In genomic region chr3:45043715-45044299, GRCh38 we compare ENCODE assay signal across 10 cellular contexts. TPM values are rescaled to one million over a fixed set of nuclear protein-coding genes. Genes with fewer than 3 reads are reported as not detected.
DNase-seq lines count a peak whose midpoint lies in the region; ATAC-seq, FAIRE-seq and TF ChIP-seq lines count a peak whose summit lies in the region.
"Had no signal": no experiment of that assay in that cellular context is flagged by ENCODE, and none has a peak within 500 bp of the region (broad histone marks: within the 10 kb centered on the region; RNA-seq: fewer than 3 reads in every experiment).

No MANE protein-coding gene starts in this region.

- DNase-seq in ELR (ENCODE audit: low read depth) = peak; percentile 88
- peak; percentile 46 for DNase-seq in RCC 7860 (ENCODE audit: low spot score)
- no peak for DNase-seq in endothelial cell of umbilical vein (ENCODE audit: low read depth, low spot score)
- peak; percentile 42 for DNase-seq in pons (ENCODE audit: low spot score)
- no peak for DNase-seq in NCI-H146 treated with DMSO at 0.1 percent for 48 hours (lab: John Stamatoyannopoulos, UW; ENCODE audit: unreplicated experiment)
- no peak for DNase-seq in thyroid gland
- DNase-seq: pancreas had no signal

- no peak for ATAC-seq in GM18498 (IDR thresholded peaks at IDR 0.05; ENCODE audit: unreplicated experiment)
- no peak for ATAC-seq in HG03196 (IDR thresholded peaks at IDR 0.05; ENCODE audit: unreplicated experiment)
- ATAC-seq: activated naive CD4-positive, alpha-beta T cell treated with anti-CD3 and anti-CD28 coated beads, Interleukin-2, amount 50 U/mL, for 72 hours had no signal

- H3K9me3 ChIP-seq in endothelial cell of umbilical vein (replicated peaks; ENCODE audit: control insufficient read depth, insufficient read depth, low read length) (no peaks in the 10 kb centered on the region), thyroid gland (no peaks in the 10 kb centered on the region)
- H3K9me3 ChIP-seq: pancreas had no signal

- no peaks in the 10 kb centered on the region for H4K20me1 ChIP-seq in endothelial cell of umbilical vein (replicated peaks; ENCODE audit: control insufficient read depth, extremely low read depth, insufficient read depth, low read length)

- H3K4me1 ChIP-seq in endothelial cell of umbilical vein (ENCODE audit: control insufficient read depth, extremely low read depth, insufficient read depth, low read length) (no peaks in the 10 kb centered on the region), thyroid gland (peaks cover 0 to 4% of the 10 kb centered on the region in 2 donors)

- intact Hi-C loops in endothelial cell of umbilical vein (cut with micrococcal nuclease) = loop anchor here (5.0 kb wide), 1 partner anchor 298 kb away; no protein-coding TSS in a partner anchor
- intact Hi-C loops in thyroid gland (cut with DNase I) = no loop called here

- TF ChIP-seq CTCF in endothelial cell of umbilical vein (IDR thresholded peaks at IDR 0.05; ENCODE audit: extremely low read depth in 1 of 2, insufficient read depth in 1 of 2, low read depth in 1 of 2, low read length in 2 of 2) (no peak), thyroid gland (IDR thresholded peaks at IDR 0.05) (no peak)

- CTCF ChIA-PET in endothelial cell of umbilical vein (lab: Charles Lee) = interaction anchor here (0.7 to 11.6 kb wide), 6 partner anchors 11 to 515 kb away, joined by 3 to 467 read pairs (median 23); no protein-coding TSS in a partner anchor

- POLR2A ChIA-PET in endothelial cell of umbilical vein (lab: Charles Lee) = no interaction called here

- H3K79me2 ChIP-seq in endothelial cell of umbilical vein (ENCODE audit: control insufficient read depth, insufficient read depth, low read length) = no peaks in the 10 kb centered on the region

- peak overlapping the region; percentile 23 for H2AFZ ChIP-seq in endothelial cell of umbilical vein (ENCODE audit: low read depth, low read length)

- no peak overlapping the region for H3K9ac ChIP-seq in endothelial cell of umbilical vein (replicated peaks; ENCODE audit: extremely low read depth, insufficient read depth, low read length)

- BruUV-seq in endothelial cell of umbilical vein (replicated peaks; lab: Mats Ljungman, UMichigan) = no TSS peak

- no peak for FAIRE-seq in RCC 7860 (lab: Jason Lieb, UNC)
- FAIRE-seq in endothelial cell of umbilical vein (lab: Jason Lieb, UNC) = peak; percentile 91
- FAIRE-seq: pancreas had no signal

- peaks cover 7 to 13% of the 10 kb centered on the region in 2 experiments for H3K27me3 ChIP-seq in endothelial cell of umbilical vein (ENCODE audit: control insufficient read depth in 2 of 2, insufficient read depth in 2 of 2, low read length in 2 of 2)
- H3K27me3 ChIP-seq in thyroid gland = no peaks in the 10 kb centered on the region
- H3K27me3 ChIP-seq: pancreas had no signal

- H3K36me3 ChIP-seq in endothelial cell of umbilical vein (ENCODE audit: control insufficient read depth in 2 of 2, extremely low read depth in 1 of 2, insufficient read depth in 2 of 2, low read length in 2 of 2) = no peaks in the 10 kb centered on the region
- H3K36me3 ChIP-seq in thyroid gland = no peaks in the 10 kb centered on the region
- H3K36me3 ChIP-seq: pancreas had no signal

- TF ChIP-seq POLR2A in endothelial cell of umbilical vein (IDR thresholded peaks at IDR 0.05; ENCODE audit: low read depth, low read length) (no peak), thyroid gland (IDR thresholded peaks at IDR 0.05) (no peak)

- dilution Hi-C loops in endothelial cell of umbilical vein (cut with MboI; ENCODE audit: extremely low pct_ligation_motif_present, low sequenced_read_pairs) = loop anchor here (25.0 kb wide), 1 partner anchor 468 kb away; no protein-coding TSS in a partner anchor

- 61 to 78% methylated on average over 2 of the region's 2 CpGs for WGBS in thyroid gland, 2 donors

- H3K27ac ChIP-seq in endothelial cell of umbilical vein (ENCODE audit: insufficient read depth, low read depth, low read length) (no peak overlapping the region), thyroid gland (no peak overlapping the region)
- H3K27ac ChIP-seq: pancreas had no signal

- H3K4me3 ChIP-seq in endothelial cell of umbilical vein (replicated peaks in 1 of 3; ENCODE audit: insufficient read depth in 1 of 3, low read depth in 1 of 3, low read length in 3 of 3) (no peak overlapping the region), thyroid gland (replicated peaks in 1 of 3) (no peak overlapping the region)
- H3K4me3 ChIP-seq: pancreas had no signal

- no peaks in the 10 kb centered on the region for H3K9me1 ChIP-seq in endothelial cell of umbilical vein (replicated peaks; ENCODE audit: control insufficient read depth, extremely low read depth, insufficient read depth, low read length)

- no peak overlapping the region for H3K4me2 ChIP-seq in endothelial cell of umbilical vein (ENCODE audit: insufficient read depth, low read length)

TF ChIP-seq in endothelial cell of umbilical vein, 7 proteins besides CTCF, POLR2A, EP300 and RAD21:
- no peak for TF ChIP-seq POLR2AphosphoS5 (IDR thresholded peaks at IDR 0.05; ENCODE audit: insufficient read depth, low read depth, low read length)
- no peak for TF ChIP-seq GATA2 (IDR thresholded peaks at IDR 0.05; ENCODE audit: insufficient read depth, insufficient read length, low read depth, low read length)
- TF ChIP-seq EZH2 (IDR thresholded peaks at IDR 0.05; ENCODE audit: borderline replicate concordance, low read depth, low read length, severe bottlenecking) = no peak
- peak; percentile 49 for TF ChIP-seq JUN (IDR thresholded peaks at IDR 0.05; ENCODE audit: borderline replicate concordance, insufficient read depth, insufficient read length, low read depth)
- TF ChIP-seq FOS (IDR thresholded peaks at IDR 0.05; ENCODE audit: borderline replicate concordance, insufficient read depth, low read length) = peak; percentile 81

RNA-seq across cellular contexts. Expression of gene CLEC3B, which starts 17.7 kb away (rescaled TPM):
- total RNA-seq in endothelial cell of umbilical vein = not detected in 2 replicates
- 1.8 and 3.2 TPM in 2 replicates for polyA plus RNA-seq in endothelial cell of umbilical vein
- polyA plus RNA-seq in endothelial cell of umbilical vein (2011; cell fraction: cytosol; rRNA removed) = 1.0 and 1.5 TPM in 2 replicates
- 0.18 and 0.91 TPM in 2 replicates for polyA plus RNA-seq in endothelial cell of umbilical vein (2011; cell fraction: nucleus; rRNA removed)
- 0.85 TPM in 1 of 2 replicates, not detected in the other for polyA plus RNA-seq in endothelial cell of umbilical vein (2012)
- 0.21 TPM in 1 of 2 replicates, not detected in the other for polyA minus RNA-seq in endothelial cell of umbilical vein
- not detected for polyA minus RNA-seq in endothelial cell of umbilical vein (2011; cell fraction: cytosol; rRNA and poly(A)+ RNA removed)
- not detected in 2 replicates for polyA minus RNA-seq in endothelial cell of umbilical vein (2011; cell fraction: nucleus; rRNA and poly(A)+ RNA removed)
- total RNA-seq in thyroid gland = 10 to 100 TPM; 28.2 to 78.4 (median 32.5) TPM
- total RNA-seq: activated naive CD4-positive, alpha-beta T cell treated with anti-CD3 and anti-CD28 coated beads, Interleukin-2, amount 50 U/mL, for 72 hours had no signal

Comparison
In these comparisons a context has a peak if more than half of its experiments do, and no peak if none do; other contexts are left out.
1. DNase-seq: peak in ELR (single experiment), RCC 7860 (single experiment) and pons (single experiment); none in endothelial cell of umbilical vein (single experiment), NCI-H146 treated with DMSO at 0.1 percent for 48 hours (single experiment) and thyroid gland (0 of 2).
2. RNA of gene CLEC3B, which starts 17.7 kb away (total RNA-seq): 28.2 to 78.4 TPM in thyroid gland; not detected in endothelial cell of umbilical vein; every median in the first group is over 10 times any median in the second.